12 cellular contexts compared by ENCODE assay signal in the genomic region with DNA sequence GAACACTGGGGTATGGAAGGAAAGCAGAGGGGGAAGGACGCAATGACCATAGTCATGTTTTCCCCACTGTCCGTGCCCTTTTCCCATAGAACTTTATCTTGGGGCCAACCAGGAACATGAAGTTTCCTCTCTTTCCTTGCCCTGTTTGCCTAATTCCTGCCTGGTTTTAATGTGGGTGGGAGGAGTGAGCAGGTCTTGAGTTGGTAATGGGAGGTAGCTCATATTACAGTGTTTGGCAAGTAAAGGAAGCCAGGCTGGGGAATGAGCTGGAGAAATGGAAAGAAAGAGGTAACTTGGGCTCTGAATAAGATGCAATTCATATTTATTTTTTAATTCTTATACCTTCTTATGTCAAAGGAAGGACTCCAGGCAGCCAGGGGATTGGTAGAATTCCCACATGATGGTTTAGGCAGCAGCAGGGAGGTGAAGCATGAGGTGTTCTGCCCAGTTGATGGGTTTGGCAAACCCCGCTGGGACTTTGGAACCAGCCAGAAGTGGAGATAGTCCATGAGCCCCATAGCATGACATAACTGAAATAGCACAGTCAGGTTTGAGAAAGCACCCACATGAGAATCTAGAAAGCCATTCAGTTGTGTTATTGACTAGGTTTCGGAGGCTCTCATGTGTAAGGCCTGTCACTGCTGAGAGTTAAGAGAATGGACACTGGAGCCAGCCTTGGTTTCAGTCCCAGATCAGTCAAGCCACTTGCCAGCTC.
A peak's percentile ranks its signal among the peaks of the same experiment; 100 is the strongest.
DNase-seq lines count a peak whose midpoint lies in the region; ATAC-seq and TF ChIP-seq lines count a peak whose summit lies in the region.
"Had no signal": no experiment of that assay in that cellular context is flagged by ENCODE, and none has a peak within 500 bp of the region (broad histone marks: within the 10 kb centered on the region; RNA-seq: fewer than 3 reads in every experiment).

No MANE protein-coding gene starts in this region.

- TF ChIP-seq CTCF in GM10248 (IDR thresholded peaks at IDR 0.05; ENCODE audit: control extremely low read depth, extremely low read depth, low read depth, missing control alignments) (no peak), BE2C (IDR thresholded peaks at IDR 0.05; ENCODE audit: low read depth, low read length) (no peak)

- no peak overlapping the region for H3K4me3 ChIP-seq in BE2C (ENCODE audit: low read depth, low read length)
- H3K4me3 ChIP-seq: uterus had no signal

- H3K4me1 ChIP-seq in BE2C, result no peaks in the 10 kb centered on the region
- H3K4me1 ChIP-seq: uterus had no signal

- CTCF ChIA-PET in GM10248 (lab: Yijun Ruan, JAX), result interaction anchor here (1.1 to 3.0 kb wide), 7 partner anchors 8 to 88 kb away, joined by 3 to 37 read pairs (median 5); no protein-coding TSS in a partner anchor

- POLR2A ChIA-PET in GM10248 (lab: Yijun Ruan, JAX), result no interaction called here

- DNase-seq in GM10248 (ENCODE audit: extremely low spot score) (peak; percentile 54), GM19238 (ENCODE audit: insufficient read length, low spot score) (peak; percentile 52), BE2C (no peak), NCI-H1092 treated with DMSO at 0.1 percent for 48 hours (lab: John Stamatoyannopoulos, UW) (no peak), T-helper 1 cell (no peak)
- DNase-seq: activated B cell treated with CpG ODN at 0.5 μM for 24 hours, cortex of kidney, NCI-H2227 treated with DMSO at 0.1 percent for 48 hours, uterus had no signal

- H3K27me3 ChIP-seq in BE2C, result no peaks in the 10 kb centered on the region
- H3K27me3 ChIP-seq: uterus had no signal

- no peaks in the 10 kb centered on the region for H3K9me3 ChIP-seq in BE2C
- H3K9me3 ChIP-seq: uterus had no signal

- peak; percentile 62 for ATAC-seq in HG02588 (IDR thresholded peaks at IDR 0.05; ENCODE audit: unreplicated experiment)
- ATAC-seq in HG03520 (IDR thresholded peaks at IDR 0.05; ENCODE audit: unreplicated experiment), result peak; percentile 81
- ATAC-seq in esophagus mucosa, result no peak

- H3K36me3 ChIP-seq in BE2C, result no peaks in the 10 kb centered on the region
- H3K36me3 ChIP-seq: uterus had no signal

Comparison
In these comparisons a context has a peak if more than half of its experiments do, and no peak if none do; other contexts are left out.
1. DNase-seq: peak in GM10248 (single experiment) and GM19238 (single experiment); none in BE2C (single experiment), NCI-H1092 treated with DMSO at 0.1 percent for 48 hours (single experiment) and T-helper 1 cell (0 of 5).